24 cellular contexts compared by ENCODE assay signal in genomic region chr12:11133816-11134215, GRCh38. TPM values are rescaled to one million over a fixed set of nuclear protein-coding genes. Genes with fewer than 3 reads are reported as not detected.
"Had no signal": no experiment of that assay in that cellular context is flagged by ENCODE, and none has a peak within 500 bp of the region (broad histone marks: within the 10 kb centered on the region; RNA-seq: fewer than 3 reads in every experiment).

No MANE protein-coding gene starts in this region.

- H3K4me3 ChIP-seq: adrenal gland, gastrocnemius medialis, heart left ventricle, suprapubic skin, upper lobe of left lung had no signal

- H3K27ac ChIP-seq: adrenal gland, gastrocnemius medialis, heart left ventricle, suprapubic skin, upper lobe of left lung had no signal

- H3K27me3 ChIP-seq: adrenal gland, gastrocnemius medialis, heart left ventricle, suprapubic skin, upper lobe of left lung had no signal

- ATAC-seq: gastrocnemius medialis; heart left ventricle; left ventricle myocardium superior; natural killer cell treated with Interleukin-12 subunit alpha and Interleukin-12 subunit beta and Interleukin-15 and Interleukin-18, amount 100 ng/mL, for 72 hours had no signal

- H3K9me3 ChIP-seq: adrenal gland, gastrocnemius medialis, heart left ventricle, suprapubic skin, upper lobe of left lung had no signal

- H3K36me3 ChIP-seq: adrenal gland, gastrocnemius medialis, heart left ventricle, suprapubic skin, upper lobe of left lung had no signal

- H3K4me1 ChIP-seq: suprapubic skin, upper lobe of left lung had no signal

- DNase-seq: activated CD4-positive, alpha-beta T cell treated with anti-CD3 and anti-CD28 coated beads for 1 hour; activated CD4-positive, alpha-beta T cell treated with anti-CD3 and anti-CD28 coated beads, Interleukin-2, amount 50 U/mL, for 4 hours; activated gamma-delta T cell treated with Interleukin-2 at 50 U/mL for 16 hours; adrenal gland; endodermal cell; gastrocnemius medialis; heart left ventricle; left ventricle myocardium superior; mesenchymal stem cell; posterior cingulate gyrus; SIG-M5; stimulated activated CD4-positive, alpha-beta T cell treated with anti-CD3 and anti-CD28 coated beads, Interleukin-12 subunit alpha, Interleukin-12 subunit beta, amount 100 ng/mL, for 4 hours; stimulated activated CD4-positive, alpha-beta T cell treated with anti-CD3 and anti-CD28 coated beads, Interleukin-1b, Interleukin-23, amount 100 ng/mL, for 48 hours; stimulated activated CD8-positive, alpha-beta memory T cell treated with anti-CD3 and anti-CD28 coated beads, Interleukin-4, amount 100 ng/mL, for 48 hours; T-helper 1 cell; upper lobe of left lung had no signal

RNA-seq across cellular contexts. Expression of gene TAS2R43, which starts 41.7 kb away (rescaled TPM):
- total RNA-seq: activated CD8-positive, alpha-beta memory T cell treated with anti-CD3 and anti-CD28 coated beads for 36 hours; epithelial cell of proximal tubule; left ventricle myocardium superior had no signal
- polyA plus RNA-seq: adrenal gland, heart left ventricle had no signal

RNA-seq across cellular contexts. Expression of gene TAS2R42, which starts 52.9 kb away (rescaled TPM):
- total RNA-seq: activated CD8-positive, alpha-beta memory T cell treated with anti-CD3 and anti-CD28 coated beads for 36 hours; activated naive CD4-positive, alpha-beta T cell treated with anti-CD3 and anti-CD28 coated beads, Interleukin-2, amount 50 U/mL, for 72 hours; adrenal gland; astrocyte; cardiac septum; dermis microvascular lymphatic vessel endothelial cell; endodermal cell; epithelial cell of proximal tubule; gastrocnemius medialis; heart left ventricle; left ventricle myocardium superior; natural killer cell treated with Interleukin-12 subunit alpha and Interleukin-12 subunit beta and Interleukin-15 and Interleukin-18, amount 100 ng/mL, for 72 hours; suprapubic skin; upper lobe of left lung had no signal
- polyA plus RNA-seq: adrenal gland, heart left ventricle had no signal
